8 cellular contexts compared by ENCODE assay signal in genomic region chr1:181105134-181106021, GRCh38. TPM values are rescaled to one million over a fixed set of nuclear protein-coding genes. Genes with fewer than 3 reads are reported as not detected.
DNase-seq lines count a peak whose midpoint lies in the region; ATAC-seq lines count a peak whose summit lies in the region.

No MANE protein-coding gene starts in this region.

- peak; percentile 97 for DNase-seq in AG08396 (ENCODE audit: low spot score)
- peak; percentile 84 for DNase-seq in NCI-H345 treated with DMSO at 0.1 percent for 48 hours (lab: John Stamatoyannopoulos, UW; ENCODE audit: unreplicated experiment)
- peak; percentile 93 for DNase-seq in activated CD4-positive, alpha-beta T cell treated with anti-CD3 and anti-CD28 coated beads for 1 hour
- peak; percentile 98 for DNase-seq in cerebellum (ENCODE audit: low spot score)
- peak; percentile 75 for DNase-seq in kidney glomerular epithelial cell (lab: John Stamatoyannopoulos, UW)
- DNase-seq in stimulated activated CD4-positive, alpha-beta T cell treated with anti-CD3 and anti-CD28 coated beads, Interleukin-15, amount 100 ng/mL, for 48 hours (ENCODE audit: low read depth in 2 of 2): peak; percentile 83 to 87

- peak; percentile 87 for ATAC-seq in GM19025 (IDR thresholded peaks at IDR 0.05; ENCODE audit: low read depth, unreplicated experiment)
- ATAC-seq in HG03196 (IDR thresholded peaks at IDR 0.05; ENCODE audit: unreplicated experiment): peak; percentile 61

RNA-seq across cellular contexts. Expression of gene IER5, which starts 16.9 kb away (rescaled TPM):
- 13.7 TPM for total RNA-seq in cerebellum

Comparison
In these comparisons a context has a peak if more than half of its experiments do, and no peak if none do; other contexts are left out.
1. Peak in every context shown above with its lines: DNase-seq and ATAC-seq.